ENCODE assay signal across 1 cellular context in the genomic region with DNA sequence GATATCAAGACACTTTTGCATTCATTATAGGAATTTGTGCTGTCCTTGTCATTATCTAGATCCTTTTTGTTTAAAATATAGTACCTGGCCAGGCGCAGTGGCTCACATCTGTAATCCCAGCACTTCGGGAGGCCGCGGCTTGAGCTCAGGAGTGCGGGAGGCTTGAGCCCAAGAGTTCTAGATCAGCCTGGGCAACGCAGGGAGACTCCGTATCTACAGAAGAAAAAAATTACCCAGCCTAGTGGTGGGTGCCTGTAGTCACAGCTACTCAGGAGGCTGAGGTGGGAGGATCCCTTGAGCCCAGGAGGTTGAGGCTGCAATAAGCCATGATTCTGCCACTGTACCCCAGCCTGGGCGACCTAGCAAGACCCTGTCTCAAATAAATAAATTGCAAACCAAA.
TF ChIP-seq lines count a peak whose summit lies in the region.

No MANE protein-coding gene starts in this region.

TF ChIP-seq in HepG2, 621 proteins besides CTCF, POLR2A, EP300 and RAD21:
- TF ChIP-seq, protein P1, sequence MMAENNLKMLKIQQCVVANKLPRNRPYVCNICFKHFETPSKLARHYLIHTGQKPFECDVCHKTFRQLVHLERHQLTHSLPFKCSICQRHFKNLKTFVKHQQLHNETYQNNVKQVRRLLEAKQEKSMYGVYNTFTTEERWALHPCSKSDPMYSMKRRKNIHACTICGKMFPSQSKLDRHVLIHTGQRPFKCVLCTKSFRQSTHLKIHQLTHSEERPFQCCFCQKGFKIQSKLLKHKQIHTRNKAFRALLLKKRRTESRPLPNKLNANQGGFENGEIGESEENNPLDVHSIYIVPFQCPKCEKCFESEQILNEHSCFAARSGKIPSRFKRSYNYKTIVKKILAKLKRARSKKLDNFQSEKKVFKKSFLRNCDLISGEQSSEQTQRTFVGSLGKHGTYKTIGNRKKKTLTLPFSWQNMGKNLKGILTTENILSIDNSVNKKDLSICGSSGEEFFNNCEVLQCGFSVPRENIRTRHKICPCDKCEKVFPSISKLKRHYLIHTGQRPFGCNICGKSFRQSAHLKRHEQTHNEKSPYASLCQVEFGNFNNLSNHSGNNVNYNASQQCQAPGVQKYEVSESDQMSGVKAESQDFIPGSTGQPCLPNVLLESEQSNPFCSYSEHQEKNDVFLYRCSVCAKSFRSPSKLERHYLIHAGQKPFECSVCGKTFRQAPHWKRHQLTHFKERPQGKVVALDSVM (CRISPR knock-in tag; IDR thresholded peaks at IDR 0.05), result peak; percentile 97
- TF ChIP-seq ZBTB7A (CRISPR knock-in tag; IDR thresholded peaks at IDR 0.05), result no peak
- no peak for TF ChIP-seq ZSCAN30 (CRISPR knock-in tag; IDR thresholded peaks at IDR 0.05)
- no peak for TF ChIP-seq CEBPG (CRISPR knock-in tag; IDR thresholded peaks at IDR 0.05)
- 0 out of 2 replicates have a peak, but pooled peaks have one; percentile 43 for TF ChIP-seq ZMYM3 (CRISPR knock-in tag; IDR thresholded peaks at IDR 0.05)
- TF ChIP-seq ISL2 (CRISPR knock-in tag; IDR thresholded peaks at IDR 0.05), result 0 out of 2 replicates have a peak, but pooled peaks have one; percentile 3
- no peak for TF ChIP-seq GTF2F1 (IDR thresholded peaks at IDR 0.05; ENCODE audit: low read length)
- TF ChIP-seq, protein P2, sequence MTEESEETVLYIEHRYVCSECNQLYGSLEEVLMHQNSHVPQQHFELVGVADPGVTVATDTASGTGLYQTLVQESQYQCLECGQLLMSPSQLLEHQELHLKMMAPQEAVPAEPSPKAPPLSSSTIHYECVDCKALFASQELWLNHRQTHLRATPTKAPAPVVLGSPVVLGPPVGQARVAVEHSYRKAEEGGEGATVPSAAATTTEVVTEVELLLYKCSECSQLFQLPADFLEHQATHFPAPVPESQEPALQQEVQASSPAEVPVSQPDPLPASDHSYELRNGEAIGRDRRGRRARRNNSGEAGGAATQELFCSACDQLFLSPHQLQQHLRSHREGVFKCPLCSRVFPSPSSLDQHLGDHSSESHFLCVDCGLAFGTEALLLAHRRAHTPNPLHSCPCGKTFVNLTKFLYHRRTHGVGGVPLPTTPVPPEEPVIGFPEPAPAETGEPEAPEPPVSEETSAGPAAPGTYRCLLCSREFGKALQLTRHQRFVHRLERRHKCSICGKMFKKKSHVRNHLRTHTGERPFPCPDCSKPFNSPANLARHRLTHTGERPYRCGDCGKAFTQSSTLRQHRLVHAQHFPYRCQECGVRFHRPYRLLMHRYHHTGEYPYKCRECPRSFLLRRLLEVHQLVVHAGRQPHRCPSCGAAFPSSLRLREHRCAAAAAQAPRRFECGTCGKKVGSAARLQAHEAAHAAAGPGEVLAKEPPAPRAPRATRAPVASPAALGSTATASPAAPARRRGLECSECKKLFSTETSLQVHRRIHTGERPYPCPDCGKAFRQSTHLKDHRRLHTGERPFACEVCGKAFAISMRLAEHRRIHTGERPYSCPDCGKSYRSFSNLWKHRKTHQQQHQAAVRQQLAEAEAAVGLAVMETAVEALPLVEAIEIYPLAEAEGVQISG (CRISPR knock-in tag; IDR thresholded peaks at IDR 0.05), result no peak
- TF ChIP-seq, protein P3, sequence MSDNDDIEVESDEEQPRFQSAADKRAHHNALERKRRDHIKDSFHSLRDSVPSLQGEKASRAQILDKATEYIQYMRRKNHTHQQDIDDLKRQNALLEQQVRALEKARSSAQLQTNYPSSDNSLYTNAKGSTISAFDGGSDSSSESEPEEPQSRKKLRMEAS (IDR thresholded peaks at IDR 0.05), result no peak
- TF ChIP-seq HDAC1 (CRISPR knock-in tag; IDR thresholded peaks at IDR 0.05), result 0 out of 2 replicates have a peak, but pooled peaks have one; percentile 8
- 0 out of 2 replicates have a peak, but pooled peaks have one; percentile 5 for TF ChIP-seq SIN3A (IDR thresholded peaks at IDR 0.05; ENCODE audit: borderline replicate concordance, low read depth, low read length)
- 0 out of 2 replicates have a peak, but pooled peaks have one; percentile 5 for TF ChIP-seq ZBTB43 (CRISPR knock-in tag; conservative IDR thresholded peaks at IDR 0.05)
- TF ChIP-seq BRCA1 (CRISPR knock-in tag; IDR thresholded peaks at IDR 0.05), result no peak
- TF ChIP-seq, protein P4, sequence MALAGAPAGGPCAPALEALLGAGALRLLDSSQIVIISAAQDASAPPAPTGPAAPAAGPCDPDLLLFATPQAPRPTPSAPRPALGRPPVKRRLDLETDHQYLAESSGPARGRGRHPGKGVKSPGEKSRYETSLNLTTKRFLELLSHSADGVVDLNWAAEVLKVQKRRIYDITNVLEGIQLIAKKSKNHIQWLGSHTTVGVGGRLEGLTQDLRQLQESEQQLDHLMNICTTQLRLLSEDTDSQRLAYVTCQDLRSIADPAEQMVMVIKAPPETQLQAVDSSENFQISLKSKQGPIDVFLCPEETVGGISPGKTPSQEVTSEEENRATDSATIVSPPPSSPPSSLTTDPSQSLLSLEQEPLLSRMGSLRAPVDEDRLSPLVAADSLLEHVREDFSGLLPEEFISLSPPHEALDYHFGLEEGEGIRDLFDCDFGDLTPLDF (CRISPR knock-in tag; IDR thresholded peaks at IDR 0.05), result peak; percentile 9; the same call in 1 of the 2 replicates
- peak; percentile 35; the same call in 1 of the 2 replicates for TF ChIP-seq ZNF121 (CRISPR knock-in tag; IDR thresholded peaks at IDR 0.05)
- 0 out of 2 replicates have a peak, but pooled peaks have one; percentile 3 for TF ChIP-seq ZNF547 (CRISPR knock-in tag; IDR thresholded peaks at IDR 0.05)
- TF ChIP-seq MXD3 (CRISPR knock-in tag; IDR thresholded peaks at IDR 0.05), result no peak
- no peak for TF ChIP-seq TBX2 (CRISPR knock-in tag; IDR thresholded peaks at IDR 0.05; ENCODE audit: borderline replicate concordance)
- TF ChIP-seq ZNF546 (CRISPR knock-in tag; conservative IDR thresholded peaks at IDR 0.05), result no peak
- TF ChIP-seq, protein P5, sequence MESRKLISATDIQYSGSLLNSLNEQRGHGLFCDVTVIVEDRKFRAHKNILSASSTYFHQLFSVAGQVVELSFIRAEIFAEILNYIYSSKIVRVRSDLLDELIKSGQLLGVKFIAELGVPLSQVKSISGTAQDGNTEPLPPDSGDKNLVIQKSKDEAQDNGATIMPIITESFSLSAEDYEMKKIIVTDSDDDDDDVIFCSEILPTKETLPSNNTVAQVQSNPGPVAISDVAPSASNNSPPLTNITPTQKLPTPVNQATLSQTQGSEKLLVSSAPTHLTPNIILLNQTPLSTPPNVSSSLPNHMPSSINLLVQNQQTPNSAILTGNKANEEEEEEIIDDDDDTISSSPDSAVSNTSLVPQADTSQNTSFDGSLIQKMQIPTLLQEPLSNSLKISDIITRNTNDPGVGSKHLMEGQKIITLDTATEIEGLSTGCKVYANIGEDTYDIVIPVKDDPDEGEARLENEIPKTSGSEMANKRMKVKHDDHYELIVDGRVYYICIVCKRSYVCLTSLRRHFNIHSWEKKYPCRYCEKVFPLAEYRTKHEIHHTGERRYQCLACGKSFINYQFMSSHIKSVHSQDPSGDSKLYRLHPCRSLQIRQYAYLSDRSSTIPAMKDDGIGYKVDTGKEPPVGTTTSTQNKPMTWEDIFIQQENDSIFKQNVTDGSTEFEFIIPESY (CRISPR knock-in tag; IDR thresholded peaks at IDR 0.05), result no peak
- no peak for TF ChIP-seq ZNF414 (CRISPR knock-in tag; IDR thresholded peaks at IDR 0.05)
- no peak for TF ChIP-seq DNMT3B (CRISPR knock-in tag; conservative IDR thresholded peaks at IDR 0.05)
- 0 out of 2 replicates have a peak, but pooled peaks have one; percentile 0 for TF ChIP-seq ZNF510 (CRISPR knock-in tag; IDR thresholded peaks at IDR 0.05; ENCODE audit: low read depth)
- no peak for TF ChIP-seq ZNF350 (CRISPR knock-in tag; IDR thresholded peaks at IDR 0.05; ENCODE audit: borderline replicate concordance, low read depth)
